Comparison of ENCODE assay signal across 9 cellular contexts in genomic region chr3:48656061-48656840, GRCh38. TPM values are rescaled to one million over a fixed set of nuclear protein-coding genes. Genes with fewer than 3 reads are reported as not detected.
DNase-seq lines count a peak whose midpoint lies in the region; ATAC-seq and TF ChIP-seq lines count a peak whose summit lies in the region.
"Had no signal": no experiment of that assay in that cellular context is flagged by ENCODE, and none has a peak within 500 bp of the region (broad histone marks: within the 10 kb centered on the region; RNA-seq: fewer than 3 reads in every experiment).

No MANE protein-coding gene starts in this region.

- no peak overlapping the region for H3K9ac ChIP-seq in rectal smooth muscle tissue (ENCODE audit: low read length)

- H3K4me3 ChIP-seq in RWPE2 (ENCODE audit: severe bottlenecking) = peak overlapping the region; percentile 36
- H3K4me3 ChIP-seq in rectal smooth muscle tissue (ENCODE audit: low read length) = peak overlapping the region; percentile 59
- H3K4me3 ChIP-seq in vagina = peak overlapping the region; percentile 58 to 73

- H3K36me3 Mint-ChIP-seq in activated naive CD8-positive, alpha-beta T cell = no peaks in the 10 kb centered on the region

- H3K27me3 ChIP-seq in RWPE2 (ENCODE audit: insufficient read depth, poor library complexity, severe bottlenecking) (no peaks in the 10 kb centered on the region), rectal smooth muscle tissue (ENCODE audit: control insufficient read depth, insufficient read depth, low read length) (peaks cover 3% of the 10 kb centered on the region), vagina (no peaks in the 10 kb centered on the region)

- no peaks in the 10 kb centered on the region for H3K27me3 Mint-ChIP-seq in activated naive CD8-positive, alpha-beta T cell

- H3K27ac ChIP-seq in RWPE2 (ENCODE audit: poor library complexity, severe bottlenecking) (peak overlapping the region; percentile 27), rectal smooth muscle tissue (ENCODE audit: low read depth, low read length) (peak overlapping the region; percentile 1), vagina (peak overlapping the region; percentile 61)

- H3K4me1 ChIP-seq in RWPE2 (ENCODE audit: insufficient read depth, poor library complexity, severe bottlenecking) = no peaks in the 10 kb centered on the region
- no peaks in the 10 kb centered on the region for H3K4me1 ChIP-seq in rectal smooth muscle tissue (ENCODE audit: control insufficient read depth, insufficient read depth, low read length)
- H3K4me1 ChIP-seq in vagina = peaks cover 18% of the 10 kb centered on the region

- H3K9me3 ChIP-seq in RWPE2 (ENCODE audit: severe bottlenecking) (no peaks in the 10 kb centered on the region), vagina (no peaks in the 10 kb centered on the region)

- peaks cover 10% of the 10 kb centered on the region for H3K4me1 Mint-ChIP-seq in activated naive CD8-positive, alpha-beta T cell (ENCODE audit: low read depth)

- H3K36me3 ChIP-seq in RWPE2 (ENCODE audit: low read depth) (no peaks in the 10 kb centered on the region), rectal smooth muscle tissue (ENCODE audit: control insufficient read depth, insufficient read depth, low read length) (no peaks in the 10 kb centered on the region), vagina (no peaks in the 10 kb centered on the region)

- peak overlapping the region; percentile 80 for H3K4me3 Mint-ChIP-seq in activated naive CD8-positive, alpha-beta T cell

- peak overlapping the region; percentile 77 for H3K27ac Mint-ChIP-seq in activated naive CD8-positive, alpha-beta T cell

- H3K9me3 Mint-ChIP-seq in activated naive CD8-positive, alpha-beta T cell (ENCODE audit: low read depth) = no peaks in the 10 kb centered on the region

- no peak for TF ChIP-seq POLR2A in vagina (IDR thresholded peaks at IDR 0.05)

- peak; percentile 82 for TF ChIP-seq CTCF in RWPE2 (IDR thresholded peaks at IDR 0.05; ENCODE audit: poor library complexity, severe bottlenecking)
- peak; percentile 23 to 60 (median 58) for TF ChIP-seq CTCF in vagina (IDR thresholded peaks at IDR 0.05)

- peak; percentile 86 for DNase-seq in EH (ENCODE audit: low read depth)
- no peak for DNase-seq in RWPE2 (ENCODE audit: low spot score)
- peak; percentile 89 for DNase-seq in left cardiac atrium
- no peak for DNase-seq in vagina (ENCODE audit: extremely low spot score in 2 of 2)
- DNase-seq in DMS53 (lab: John Stamatoyannopoulos, UW) = no peak

- intact Hi-C loops in left cardiac atrium (cut with DNase I) = loop anchor here in 1 of 2 donors (1.0 kb wide), 1 partner anchor 21 kb away; the partner anchor contains the start of gene SLC26A6
- intact Hi-C loops in vagina (cut with DNase I) = no loop called here

- ATAC-seq in HG02571 (IDR thresholded peaks at IDR 0.05; ENCODE audit: unreplicated experiment) (peak; percentile 66), RWPE2 (ENCODE audit: low read depth) (peak; percentile 77), left cardiac atrium (peak; percentile 89 to 94)

RNA-seq across cellular contexts. Expression of gene CELSR3, which starts 6.4 kb away (rescaled TPM):
- total RNA-seq in left cardiac atrium (under 1 TPM; 0.24 to 0.39 TPM), vagina (2.2 TPM)

RNA-seq across cellular contexts. Expression of gene SLC26A6, which starts 21.0 kb away (rescaled TPM):
- total RNA-seq in left cardiac atrium (10 to 100 TPM; 11.2 to 14.6 TPM), vagina (35.1 TPM)

RNA-seq across cellular contexts. Expression of gene NCKIPSD, which starts 29.5 kb away (rescaled TPM):
- total RNA-seq in left cardiac atrium (10 to 100 TPM; 19.4 to 27.8 TPM), vagina (45.9 TPM)

RNA-seq across cellular contexts. Expression of gene TMEM89, which starts 34.7 kb away (rescaled TPM):
- total RNA-seq in left cardiac atrium (not detected), vagina (not detected)
- total RNA-seq: T-helper 1 cell treated with Interleukin-12 subunit alpha and Interleukin-12 subunit beta and Interleukin-4 antibody, amounts not matched to agents 30 ng/mL and 1 ng/mL, for 36 hours had no signal

RNA-seq across cellular contexts. Expression of gene UQCRC1, which starts 46.8 kb away (rescaled TPM):
- 100 to 1,000 TPM; 583 to 651 TPM for total RNA-seq in left cardiac atrium
- total RNA-seq in vagina = 190 TPM

Comparison
In these comparisons a context has a peak if more than half of its experiments do, and no peak if none do; other contexts are left out.
1. DNase-seq: peak in EH (single experiment) and left cardiac atrium (single experiment); none in RWPE2 (single experiment), vagina (0 of 2) and DMS53 (single experiment).
2. H3K27ac ChIP-seq: peak in every context shown above with its lines; median percentile 61 in vagina; 27 in RWPE2; 1 in rectal smooth muscle tissue.
3. Peak in every context shown above with its lines, with median percentiles within 50 percentile points of each other: ATAC-seq and H3K4me3 ChIP-seq.